Comparison of ENCODE assay signal across 28 cellular contexts in the genomic region with DNA sequence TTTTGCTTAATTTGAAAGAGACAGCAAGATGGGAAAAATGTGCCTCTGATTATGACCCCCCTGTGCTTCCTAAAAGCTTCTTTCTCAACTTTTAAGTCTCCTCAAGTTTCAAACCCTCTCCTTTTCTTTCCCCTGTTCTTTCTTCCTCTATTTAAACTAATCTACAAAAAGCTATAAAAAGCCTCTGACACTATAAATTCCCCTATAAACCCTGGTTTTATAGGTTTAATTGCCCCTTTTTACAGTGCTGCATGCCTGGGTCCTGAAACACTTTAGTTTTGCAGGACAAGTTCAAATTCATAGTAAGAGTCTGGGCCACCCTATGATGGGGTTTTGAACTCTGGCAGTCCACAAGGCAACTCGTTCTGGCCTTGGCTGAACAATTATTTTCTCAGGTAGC.
"Had no signal": no experiment of that assay in that cellular context is flagged by ENCODE, and none has a peak within 500 bp of the region (broad histone marks: within the 10 kb centered on the region; RNA-seq: fewer than 3 reads in every experiment).

No MANE protein-coding gene starts in this region.

- H3K27me3 ChIP-seq: brain microvascular endothelial cell, cardiac muscle cell, MG63 had no signal

- ATAC-seq: activated T-cell treated with anti-CD3 and anti-CD28 coated beads, Interleukin-2, amount 50 U/mL, for 72 hours; Panc1; Right ventricle myocardium inferior; SK-N-SH treated with all-trans-retinoic acid at 6 μM for 48 hours had no signal

- DNase-seq: activated CD4-positive, alpha-beta memory T cell treated with anti-CD3 and anti-CD28 coated beads, Interleukin-2, amount 10 ng/mL, durations not matched to agents 7 days and 5 days; activated CD4-positive, alpha-beta T cell treated with anti-CD3 and anti-CD28 coated beads, Interleukin-2, amount 10 ng/mL, durations not matched to agents 7 days and 5 days; activated CD4-positive, CD25-positive, alpha-beta regulatory T cell; activated CD8-positive, alpha-beta memory T cell treated with anti-CD3 and anti-CD28 coated beads, Interleukin-2, amount 50 U/mL, for 4 hours; activated gamma-delta T cell treated with Interleukin-2 at 50 U/mL for 16 hours; activated naive CD4-positive, alpha-beta T cell treated with anti-CD3 and anti-CD28 coated beads, Interleukin-2, amount 10 ng/mL, durations not matched to agents 7 days and 5 days; activated naive CD8-positive, alpha-beta T cell treated with anti-CD3 and anti-CD28 coated beads for 36 hours; activated T-cell treated with anti-CD3 and anti-CD28 coated beads, Interleukin-2, amount 50 U/mL, for 72 hours; brain microvascular endothelial cell; KG1; MG63; MV-4-11; NCI-H1092 treated with DMSO at 0.1 percent for 48 hours; NCI-H1417 treated with DMSO at 0.1 percent for 48 hours; NCI-H1694; NCI-H2029; NCI-H2107; NCI-H2171 treated with DMSO at 0.1 percent for 48 hours; NCI-H226; NCI-H526 treated with DMSO at 0.1 percent for 48 hours; NCI-H82; RPMI8226; T-helper 2 cell; T1000 had no signal

- H3K9me3 ChIP-seq: MG63 had no signal

- H3K27ac ChIP-seq: brain microvascular endothelial cell, cardiac muscle cell had no signal

- H3K4me3 ChIP-seq: cardiac muscle cell, MG63 had no signal

- H3K36me3 ChIP-seq: brain microvascular endothelial cell, cardiac muscle cell, MG63 had no signal
